Comparison of ENCODE assay signal across 7 cellular contexts in genomic region chr2:78861546-78861945, GRCh38.
DNase-seq lines count a peak whose midpoint lies in the region; ATAC-seq and TF ChIP-seq lines count a peak whose summit lies in the region.

No MANE protein-coding gene starts in this region.

- no peaks in the 10 kb centered on the region for H3K9me3 ChIP-seq in colonic mucosa

- no peak for ATAC-seq in left ventricle myocardium superior

- H3K4me1 Mint-ChIP-seq in neural crest cell, result no peaks in the 10 kb centered on the region

- H3K4me3 Mint-ChIP-seq in neural crest cell, result no peak overlapping the region

- no peak overlapping the region for H3K4me3 ChIP-seq in colonic mucosa

- H3K27ac ChIP-seq in VCaP (no peak overlapping the region), colonic mucosa (no peak overlapping the region)

- H3K27me3 Mint-ChIP-seq in neural crest cell (ENCODE audit: low read depth), result no peaks in the 10 kb centered on the region

- TF ChIP-seq CTCF in GM12872 (IDR thresholded peaks at IDR 0.05; ENCODE audit: insufficient read depth, low read depth, low read length) (peak; percentile 36; the same call in 2 of the 3 replicates), VCaP (conservative IDR thresholded peaks at IDR 0.05) (peak; percentile 81), neural crest cell (conservative IDR thresholded peaks at IDR 0.05) (peak; percentile 69), colonic mucosa (IDR thresholded peaks at IDR 0.05) (no peak)

- DNase-seq in HS-5 (ENCODE audit: low read depth) (peak; percentile 23), neural crest cell (ENCODE audit: low read depth, low spot score) (no peak), left ventricle myocardium superior (no peak), colonic mucosa (no peak), GM19238 (ENCODE audit: insufficient read length, low spot score) (no peak)

- H3K9me3 Mint-ChIP-seq in neural crest cell, result peaks cover 10% of the 10 kb centered on the region

- H3K27me3 ChIP-seq in colonic mucosa, result no peaks in the 10 kb centered on the region

- intact Hi-C loops in left ventricle myocardium superior (cut with micrococcal nuclease), result no loop called here
- intact Hi-C loops in colonic mucosa (cut with DNase I), result no loop called here

- H3K36me3 ChIP-seq in colonic mucosa, result no peaks in the 10 kb centered on the region

- H3K9ac ChIP-seq in colonic mucosa (ENCODE audit: low read depth in 2 of 2, low read length in 2 of 2), result no peak overlapping the region

- no peaks in the 10 kb centered on the region for H3K4me1 ChIP-seq in colonic mucosa

- H3K36me3 Mint-ChIP-seq in neural crest cell (ENCODE audit: low read depth), result no peaks in the 10 kb centered on the region

- H3K27ac Mint-ChIP-seq in neural crest cell (ENCODE audit: unreplicated experiment), result no peak overlapping the region
